Comparison of ENCODE assay signal across 8 cellular contexts in the genomic region with DNA sequence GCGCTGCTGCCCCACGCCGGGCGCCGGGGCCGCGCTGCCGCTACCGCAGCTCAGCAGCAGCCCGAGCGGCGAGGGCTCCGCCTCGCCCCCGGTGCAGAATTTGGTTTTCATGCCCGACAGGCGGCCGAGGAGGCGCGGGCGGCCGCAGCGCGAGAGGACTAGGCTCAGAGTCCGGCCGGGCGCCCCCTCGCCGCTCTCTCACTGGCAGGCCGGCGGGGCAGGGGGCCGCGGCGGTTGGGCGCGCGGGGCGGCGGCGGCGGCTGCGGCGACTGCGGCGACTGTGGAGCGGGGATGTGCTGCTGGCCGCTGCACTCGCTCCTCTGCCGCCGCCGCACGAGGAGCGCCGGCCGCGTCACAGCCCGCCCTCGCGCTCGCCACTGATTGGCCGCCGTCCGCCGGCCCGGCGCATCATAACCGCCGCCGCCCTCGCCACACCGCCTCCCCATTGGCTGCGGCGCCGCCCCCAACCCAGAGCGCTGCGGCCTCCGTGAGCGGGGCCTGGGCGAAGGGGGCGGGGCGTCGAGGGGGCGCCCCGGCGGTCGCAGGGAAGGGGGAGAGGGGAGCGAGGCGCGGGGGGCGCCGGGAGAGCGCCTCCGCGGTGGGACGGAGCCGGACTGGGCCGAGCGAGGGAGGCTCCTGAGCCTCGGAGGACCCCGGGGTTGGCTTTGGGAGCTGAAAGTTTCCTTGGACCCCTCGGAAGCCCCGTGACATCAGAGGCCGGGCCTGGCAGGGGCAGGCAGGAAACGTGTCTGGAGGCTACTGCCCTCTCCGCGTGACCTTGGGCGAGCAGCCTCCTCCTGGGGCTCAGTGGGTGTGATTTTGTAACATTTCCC. TPM values are rescaled to one million over a fixed set of nuclear protein-coding genes. Genes with fewer than 3 reads are reported as not detected.
DNase-seq lines count a peak whose midpoint lies in the region; ATAC-seq and TF ChIP-seq lines count a peak whose summit lies in the region.

A gene (minus strand): TSS at position 322 of the 833 bp plus-strand sequence. CDS start 211 bp downstream, at position 111.

- ATAC-seq in GM21619 (IDR thresholded peaks at IDR 0.05; ENCODE audit: unreplicated experiment) (peak; percentile 75), esophagus mucosa (peak; percentile 97)

- H3K27ac ChIP-seq in Peyer's patch = peak within 1 kb of the TSS; percentile 90 to 99 (median 94)
- peak within 1 kb of the TSS; percentile 91 for H3K27ac ChIP-seq in muscle layer of duodenum (ENCODE audit: low read length)

- DNase-seq in DMS53 treated with DMSO at 0.1 percent for 48 hours (lab: John Stamatoyannopoulos, UW; ENCODE audit: unreplicated experiment) (peak; percentile 93), Peyer's patch (peak; percentile 92 to 96 (median 95))
- DNase-seq in activated T-cell treated with anti-CD3 and anti-CD28 coated beads, Interleukin-2, amount 50 U/mL, for 48 hours = peak; percentile 87 to 92
- peak; percentile 65 for DNase-seq in stimulated activated CD8-positive, alpha-beta memory T cell treated with anti-CD3 and anti-CD28 coated beads, Interleukin-7, amount 100 ng/mL, for 24 hours (ENCODE audit: low read depth)

- TF ChIP-seq CTCF in Peyer's patch (IDR thresholded peaks at IDR 0.05) = peak in 1 of 6 experiments; percentile 17

- H3K4me1 ChIP-seq in Peyer's patch = peaks cover 0 to 46% (median 13%) of the 10 kb centered on the region in 4 donors
- H3K4me1 ChIP-seq in muscle layer of duodenum (ENCODE audit: control insufficient read depth in 1 of 2, insufficient read depth in 2 of 2, low read length in 2 of 2) = peaks cover 15 to 38% of the 10 kb centered on the region in 2 donors

- TF ChIP-seq POLR2A in Peyer's patch (IDR thresholded peaks at IDR 0.05) = peak; percentile 71 to 98

- H3K9me3 ChIP-seq in Peyer's patch = no peaks in the 10 kb centered on the region
- H3K9me3 ChIP-seq in muscle layer of duodenum (ENCODE audit: control insufficient read depth in 1 of 2, low read length in 2 of 2) = no peaks in the 10 kb centered on the region

- peak; percentile 30; the same call in 1 of the 2 replicates for TF ChIP-seq EP300 in Ishikawa (IDR thresholded peaks at IDR 0.05; ENCODE audit: borderline replicate concordance)

- no peaks in the 10 kb centered on the region for H3K36me3 ChIP-seq in Peyer's patch
- H3K36me3 ChIP-seq in muscle layer of duodenum (ENCODE audit: control insufficient read depth in 1 of 2, insufficient read depth in 2 of 2, low read length in 2 of 2) = no peaks in the 10 kb centered on the region

- H3K27me3 ChIP-seq in Peyer's patch = no peaks in the 10 kb centered on the region
- H3K27me3 ChIP-seq in muscle layer of duodenum (ENCODE audit: low read depth, low read length) = no peaks in the 10 kb centered on the region

- TF ChIP-seq RAD21 in Ishikawa (IDR thresholded peaks at IDR 0.05; ENCODE audit: low read depth) = no peak

- peak within 1 kb of the TSS; percentile 51 to 99 (median 78) for H3K4me3 ChIP-seq in Peyer's patch
- H3K4me3 ChIP-seq in muscle layer of duodenum (ENCODE audit: low read depth in 1 of 2, low read length in 2 of 2) = peak within 1 kb of the TSS; percentile 65 to 83

TF ChIP-seq in Ishikawa, 13 proteins besides CTCF, POLR2A, EP300 and RAD21:
- no peak; the same call in 1 of the 2 replicates for TF ChIP-seq NFIC (IDR thresholded peaks at IDR 0.05)
- TF ChIP-seq, protein P1, sequence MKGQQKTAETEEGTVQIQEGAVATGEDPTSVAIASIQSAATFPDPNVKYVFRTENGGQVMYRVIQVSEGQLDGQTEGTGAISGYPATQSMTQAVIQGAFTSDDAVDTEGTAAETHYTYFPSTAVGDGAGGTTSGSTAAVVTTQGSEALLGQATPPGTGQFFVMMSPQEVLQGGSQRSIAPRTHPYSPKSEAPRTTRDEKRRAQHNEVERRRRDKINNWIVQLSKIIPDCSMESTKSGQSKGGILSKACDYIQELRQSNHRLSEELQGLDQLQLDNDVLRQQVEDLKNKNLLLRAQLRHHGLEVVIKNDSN (IDR thresholded peaks at IDR 0.05) = peak; percentile 77
- peak; percentile 92 for TF ChIP-seq TAF1 (IDR thresholded peaks at IDR 0.05; ENCODE audit: low read depth)
- TF ChIP-seq CEBPB (IDR thresholded peaks at IDR 0.05) = peak; percentile 54; the same call in 1 of the 2 replicates
- TF ChIP-seq, protein P2, sequence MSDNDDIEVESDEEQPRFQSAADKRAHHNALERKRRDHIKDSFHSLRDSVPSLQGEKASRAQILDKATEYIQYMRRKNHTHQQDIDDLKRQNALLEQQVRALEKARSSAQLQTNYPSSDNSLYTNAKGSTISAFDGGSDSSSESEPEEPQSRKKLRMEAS (IDR thresholded peaks at IDR 0.05) = peak; percentile 74; the same call in 1 of the 2 replicates
- TF ChIP-seq YY1 (IDR thresholded peaks at IDR 0.05; ENCODE audit: low read depth) = peak; percentile 12; the same call in 1 of the 2 replicates
- peak; percentile 96 for TF ChIP-seq ZBTB7A (IDR thresholded peaks at IDR 0.05; ENCODE audit: low read depth)
- peak; percentile 30; the same call in 1 of the 2 replicates for TF ChIP-seq CREB1 (IDR thresholded peaks at IDR 0.05; ENCODE audit: low read depth)
- no peak for TF ChIP-seq TCF12 (IDR thresholded peaks at IDR 0.05; ENCODE audit: low read depth)
- no peak; the same call in 1 of the 2 replicates for TF ChIP-seq TEAD4 (IDR thresholded peaks at IDR 0.05)
- TF ChIP-seq, protein P3, sequence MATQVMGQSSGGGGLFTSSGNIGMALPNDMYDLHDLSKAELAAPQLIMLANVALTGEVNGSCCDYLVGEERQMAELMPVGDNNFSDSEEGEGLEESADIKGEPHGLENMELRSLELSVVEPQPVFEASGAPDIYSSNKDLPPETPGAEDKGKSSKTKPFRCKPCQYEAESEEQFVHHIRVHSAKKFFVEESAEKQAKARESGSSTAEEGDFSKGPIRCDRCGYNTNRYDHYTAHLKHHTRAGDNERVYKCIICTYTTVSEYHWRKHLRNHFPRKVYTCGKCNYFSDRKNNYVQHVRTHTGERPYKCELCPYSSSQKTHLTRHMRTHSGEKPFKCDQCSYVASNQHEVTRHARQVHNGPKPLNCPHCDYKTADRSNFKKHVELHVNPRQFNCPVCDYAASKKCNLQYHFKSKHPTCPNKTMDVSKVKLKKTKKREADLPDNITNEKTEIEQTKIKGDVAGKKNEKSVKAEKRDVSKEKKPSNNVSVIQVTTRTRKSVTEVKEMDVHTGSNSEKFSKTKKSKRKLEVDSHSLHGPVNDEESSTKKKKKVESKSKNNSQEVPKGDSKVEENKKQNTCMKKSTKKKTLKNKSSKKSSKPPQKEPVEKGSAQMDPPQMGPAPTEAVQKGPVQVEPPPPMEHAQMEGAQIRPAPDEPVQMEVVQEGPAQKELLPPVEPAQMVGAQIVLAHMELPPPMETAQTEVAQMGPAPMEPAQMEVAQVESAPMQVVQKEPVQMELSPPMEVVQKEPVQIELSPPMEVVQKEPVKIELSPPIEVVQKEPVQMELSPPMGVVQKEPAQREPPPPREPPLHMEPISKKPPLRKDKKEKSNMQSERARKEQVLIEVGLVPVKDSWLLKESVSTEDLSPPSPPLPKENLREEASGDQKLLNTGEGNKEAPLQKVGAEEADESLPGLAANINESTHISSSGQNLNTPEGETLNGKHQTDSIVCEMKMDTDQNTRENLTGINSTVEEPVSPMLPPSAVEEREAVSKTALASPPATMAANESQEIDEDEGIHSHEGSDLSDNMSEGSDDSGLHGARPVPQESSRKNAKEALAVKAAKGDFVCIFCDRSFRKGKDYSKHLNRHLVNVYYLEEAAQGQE (IDR thresholded peaks at IDR 0.05; ENCODE audit: low read depth) = no peak
- TF ChIP-seq EGR1 (IDR thresholded peaks at IDR 0.05) = peak; percentile 57
- no peak for TF ChIP-seq FOXM1 (IDR thresholded peaks at IDR 0.05; ENCODE audit: borderline replicate concordance, low read depth)
TF ChIP-seq in Ishikawa: peak in this region for 8.

RNA-seq across cellular contexts. Expression of the gene that starts here (rescaled TPM):
- total RNA-seq in Peyer's patch (100 to 1,000 TPM in 3 of 4 donors, 10 to 100 TPM in 1; 41.3 to 179 (median 130) TPM), esophagus mucosa (2.3 TPM)

Comparison
In these comparisons a context has a peak if more than half of its experiments do, and no peak if none do; other contexts are left out.
1. Peak in every context shown above with its lines: DNase-seq, ATAC-seq, H3K4me3 ChIP-seq and H3K27ac ChIP-seq.
2. RNA of the gene that starts here (total RNA-seq): 41.3 to 179 TPM in Peyer's patch; 2.3 TPM in esophagus mucosa (single experiment); every median in the first group is over 10 times any median in the second.